In the genomic region with DNA sequence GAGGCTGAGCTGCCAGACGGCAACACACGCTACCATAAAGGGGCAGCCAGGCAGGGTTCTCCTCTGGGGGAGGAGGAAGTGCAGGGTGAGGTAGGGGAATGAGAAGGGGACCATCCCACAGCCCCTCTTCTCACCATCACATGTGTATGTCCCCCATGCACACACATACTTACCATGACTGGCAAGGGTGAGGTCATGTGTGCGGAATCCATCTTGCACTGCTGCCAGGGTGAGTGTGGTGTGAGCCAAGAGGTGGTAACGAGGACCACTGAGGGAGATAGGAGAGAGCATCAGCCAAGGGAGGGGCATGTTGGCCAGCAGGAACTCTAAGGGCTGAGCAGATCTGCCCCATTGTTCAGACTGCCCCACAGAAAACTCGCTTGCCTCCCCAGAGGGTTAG, we compare ENCODE assay signal across 25 cellular contexts.
"Had no signal": no experiment of that assay in that cellular context is flagged by ENCODE, and none has a peak within 500 bp of the region (broad histone marks: within the 10 kb centered on the region; RNA-seq: fewer than 3 reads in every experiment).

No MANE protein-coding gene starts in this region.

- DNase-seq: activated CD4-positive, alpha-beta memory T cell treated with anti-CD3 and anti-CD28 coated beads for 36 hours; activated CD4-positive, alpha-beta T cell treated with anti-CD3 and anti-CD28 coated beads for 4 hours; activated CD8-positive, alpha-beta memory T cell treated with anti-CD3 and anti-CD28 coated beads, Interleukin-2, amount 50 U/mL, for 4 hours; activated gamma-delta T cell treated with Interleukin-2 at 50 U/mL for 16 hours; activated naive CD4-positive, alpha-beta T cell treated with anti-CD3 and anti-CD28 coated beads, Interleukin-2, amount 50 U/mL, for 16 hours; activated T-cell treated with anti-CD3 and anti-CD28 coated beads, Interleukin-2, amount 50 U/mL, for 1 hour; amniotic stem cell; left cardiac atrium; left ventricle myocardium superior; mammary epithelial cell; naive B cell; nucleus accumbens; stimulated activated CD4-positive, alpha-beta T cell treated with anti-CD3 and anti-CD28 coated beads, Interleukin-12 subunit alpha, Interleukin-12 subunit beta, amount 100 ng/mL, for 4 hours; stimulated activated CD4-positive, alpha-beta T cell treated with anti-CD3 and anti-CD28 coated beads, Interleukin-4, amount 100 ng/mL, for 1 hour; stimulated activated naive CD8-positive, alpha-beta T cell treated with anti-CD3 and anti-CD28 coated beads, Interleukin-15, Interleukin-2, amounts not matched to agents 100 U/mL and 50 U/mL, for 24 hours; T-helper 1 cell; trophoblast cell had no signal

- H3K27ac ChIP-seq: gastroesophageal sphincter, right atrium auricular region, thoracic aorta, vagina had no signal

- H3K9me3 Mint-ChIP-seq: activated CD4-positive, alpha-beta memory T cell treated with anti-CD3 and anti-CD28 coated beads for 36 hours; central memory CD8-positive, alpha-beta T cell; dendritic cell treated with granulocyte-macrophage colony-stimulating factor and Interleukin-4, amounts not matched to agents 40 ng/mL and 50 ng/mL, for 4 days; naive B cell; T-helper 2 cell treated with Interferon-gamma antibody and Interleukin-4, amounts not matched to agents 5 μg/mL and 100 μg/mL, for 36 hours had no signal

- H3K4me1 Mint-ChIP-seq: central memory CD8-positive, alpha-beta T cell had no signal

- H3K4me3 Mint-ChIP-seq: activated CD4-positive, alpha-beta memory T cell treated with anti-CD3 and anti-CD28 coated beads for 36 hours; central memory CD8-positive, alpha-beta T cell; dendritic cell treated with granulocyte-macrophage colony-stimulating factor and Interleukin-4, amounts not matched to agents 40 ng/mL and 50 ng/mL, for 4 days; T-helper 2 cell treated with Interferon-gamma antibody and Interleukin-4, amounts not matched to agents 5 μg/mL and 100 μg/mL, for 36 hours had no signal

- H3K4me3 ChIP-seq: gastroesophageal sphincter, hepatocyte, right atrium auricular region, thoracic aorta, vagina had no signal

- H3K4me2 ChIP-seq: hepatocyte had no signal

- H3K4me1 ChIP-seq: gastroesophageal sphincter, right atrium auricular region, vagina had no signal

- H2AFZ ChIP-seq: hepatocyte had no signal

- H3K9me3 ChIP-seq: gastroesophageal sphincter, right atrium auricular region, thoracic aorta, vagina had no signal

- H3K27me3 ChIP-seq: gastroesophageal sphincter, hepatocyte, right atrium auricular region, vagina had no signal

- ATAC-seq: gastroesophageal sphincter; left cardiac atrium; left ventricle myocardium superior; stimulated activated naive CD8-positive, alpha-beta T cell treated with anti-CD3 and anti-CD28 coated beads, Interleukin-15, Interleukin-2, amounts not matched to agents 100 U/mL and 50 U/mL, for 24 hours had no signal

- H3K27ac Mint-ChIP-seq: activated CD4-positive, alpha-beta memory T cell treated with anti-CD3 and anti-CD28 coated beads for 36 hours; dendritic cell treated with granulocyte-macrophage colony-stimulating factor and Interleukin-4, amounts not matched to agents 40 ng/mL and 50 ng/mL, for 4 days; T-helper 2 cell treated with Interferon-gamma antibody and Interleukin-4, amounts not matched to agents 5 μg/mL and 100 μg/mL, for 36 hours had no signal

- H3K27me3 Mint-ChIP-seq: activated CD4-positive, alpha-beta memory T cell treated with anti-CD3 and anti-CD28 coated beads for 36 hours; central memory CD8-positive, alpha-beta T cell; dendritic cell treated with granulocyte-macrophage colony-stimulating factor and Interleukin-4, amounts not matched to agents 40 ng/mL and 50 ng/mL, for 4 days; naive B cell had no signal

- H3K36me3 Mint-ChIP-seq: naive B cell had no signal
